ENCODE assay signal across 1 cellular context in the genomic region with DNA sequence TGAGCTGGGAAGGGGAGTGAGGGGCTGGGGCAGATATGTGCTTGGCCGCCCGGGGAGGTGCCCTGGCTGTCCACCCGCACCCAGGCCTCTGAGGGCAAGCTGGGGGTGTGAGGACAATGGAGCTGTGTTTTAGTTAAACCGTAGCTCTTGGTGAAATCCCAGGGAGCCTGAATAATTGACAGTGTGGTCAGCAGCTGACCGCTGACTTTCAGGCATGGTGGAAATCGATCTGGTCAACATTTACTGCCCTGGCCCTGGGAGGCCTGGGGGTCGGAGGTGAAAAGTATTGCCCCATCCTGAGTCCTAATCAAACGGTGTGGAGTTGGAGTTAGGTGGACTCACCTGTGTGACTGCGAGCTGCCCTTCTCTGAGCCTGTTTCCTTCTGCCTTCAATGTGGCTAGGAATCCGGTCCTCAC.
TF ChIP-seq lines count a peak whose summit lies in the region.

No MANE protein-coding gene starts in this region.

TF ChIP-seq in HepG2, 621 proteins besides CTCF, POLR2A, EP300 and RAD21 (continues in another document):
- peak; percentile 93 to 96 for TF ChIP-seq NR2F1 (CRISPR knock-in tag; IDR thresholded peaks at IDR 0.05)
- TF ChIP-seq ZNF350 (CRISPR knock-in tag; IDR thresholded peaks at IDR 0.05; ENCODE audit: borderline replicate concordance, low read depth): peak; percentile 90
- no peak for TF ChIP-seq ZNF615 (CRISPR knock-in tag; IDR thresholded peaks at IDR 0.05; ENCODE audit: borderline replicate concordance)
- no peak for TF ChIP-seq SMARCC2 (IDR thresholded peaks at IDR 0.05)
- no peak for TF ChIP-seq CAMTA2 (CRISPR knock-in tag; IDR thresholded peaks at IDR 0.05; ENCODE audit: borderline replicate concordance)
- TF ChIP-seq ZNF674 (CRISPR knock-in tag; IDR thresholded peaks at IDR 0.05; ENCODE audit: low read depth): no peak
- TF ChIP-seq, protein P1, sequence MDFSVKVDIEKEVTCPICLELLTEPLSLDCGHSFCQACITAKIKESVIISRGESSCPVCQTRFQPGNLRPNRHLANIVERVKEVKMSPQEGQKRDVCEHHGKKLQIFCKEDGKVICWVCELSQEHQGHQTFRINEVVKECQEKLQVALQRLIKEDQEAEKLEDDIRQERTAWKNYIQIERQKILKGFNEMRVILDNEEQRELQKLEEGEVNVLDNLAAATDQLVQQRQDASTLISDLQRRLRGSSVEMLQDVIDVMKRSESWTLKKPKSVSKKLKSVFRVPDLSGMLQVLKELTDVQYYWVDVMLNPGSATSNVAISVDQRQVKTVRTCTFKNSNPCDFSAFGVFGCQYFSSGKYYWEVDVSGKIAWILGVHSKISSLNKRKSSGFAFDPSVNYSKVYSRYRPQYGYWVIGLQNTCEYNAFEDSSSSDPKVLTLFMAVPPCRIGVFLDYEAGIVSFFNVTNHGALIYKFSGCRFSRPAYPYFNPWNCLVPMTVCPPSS (IDR thresholded peaks at IDR 0.05): no peak
- TF ChIP-seq THAP11 (CRISPR knock-in tag; IDR thresholded peaks at IDR 0.05): peak; percentile 66
- TF ChIP-seq TAF1 (CRISPR knock-in tag; IDR thresholded peaks at IDR 0.05): no peak
- TF ChIP-seq ZNF180 (CRISPR knock-in tag; IDR thresholded peaks at IDR 0.05; ENCODE audit: borderline replicate concordance, low read depth): no peak
- TF ChIP-seq RBM22 (optimal IDR thresholded peaks at IDR 0.05; ENCODE audit: low read length): no peak
- TF ChIP-seq BORCS8-MEF2B (CRISPR knock-in tag; IDR thresholded peaks at IDR 0.05): peak; percentile 65; the same call in 1 of the 2 replicates
- TF ChIP-seq ATF7 (IDR thresholded peaks at IDR 0.05): no peak
- TF ChIP-seq ATF7 (CRISPR knock-in tag; IDR thresholded peaks at IDR 0.05): peak; percentile 61; the same call in 1 of the 2 replicates
- no peak for TF ChIP-seq ZNF20 (CRISPR knock-in tag; IDR thresholded peaks at IDR 0.05)
- no peak for TF ChIP-seq FOXK2 (IDR thresholded peaks at IDR 0.05)
- no peak for TF ChIP-seq SCMH1 (CRISPR knock-in tag; IDR thresholded peaks at IDR 0.05; ENCODE audit: borderline replicate concordance)
- no peak for TF ChIP-seq SP2 (CRISPR knock-in tag; IDR thresholded peaks at IDR 0.05)
- 0 out of 2 replicates have a peak, but pooled peaks have one; percentile 45 for TF ChIP-seq MXD4 (CRISPR knock-in tag; IDR thresholded peaks at IDR 0.05)
- TF ChIP-seq, protein P2, sequence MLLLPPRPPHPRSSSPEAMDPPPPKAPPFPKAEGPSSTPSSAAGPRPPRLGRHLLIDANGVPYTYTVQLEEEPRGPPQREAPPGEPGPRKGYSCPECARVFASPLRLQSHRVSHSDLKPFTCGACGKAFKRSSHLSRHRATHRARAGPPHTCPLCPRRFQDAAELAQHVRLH (CRISPR knock-in tag; IDR thresholded peaks at IDR 0.05; ENCODE audit: borderline replicate concordance, low read depth): peak; percentile 56; the same call in 1 of the 2 replicates
- TF ChIP-seq, protein P3, sequence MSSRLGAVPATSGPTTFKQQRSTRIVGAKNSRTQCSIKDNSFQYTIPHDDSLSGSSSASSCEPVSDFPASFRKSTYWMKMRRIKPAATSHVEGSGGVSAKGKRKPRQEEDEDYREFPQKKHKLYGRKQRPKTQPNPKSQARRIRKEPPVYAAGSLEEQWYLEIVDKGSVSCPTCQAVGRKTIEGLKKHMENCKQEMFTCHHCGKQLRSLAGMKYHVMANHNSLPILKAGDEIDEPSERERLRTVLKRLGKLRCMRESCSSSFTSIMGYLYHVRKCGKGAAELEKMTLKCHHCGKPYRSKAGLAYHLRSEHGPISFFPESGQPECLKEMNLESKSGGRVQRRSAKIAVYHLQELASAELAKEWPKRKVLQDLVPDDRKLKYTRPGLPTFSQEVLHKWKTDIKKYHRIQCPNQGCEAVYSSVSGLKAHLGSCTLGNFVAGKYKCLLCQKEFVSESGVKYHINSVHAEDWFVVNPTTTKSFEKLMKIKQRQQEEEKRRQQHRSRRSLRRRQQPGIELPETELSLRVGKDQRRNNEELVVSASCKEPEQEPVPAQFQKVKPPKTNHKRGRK (CRISPR knock-in tag; IDR thresholded peaks at IDR 0.05): no peak
- no peak for TF ChIP-seq AHR (CRISPR knock-in tag; IDR thresholded peaks at IDR 0.05)
- TF ChIP-seq ZNF251 (CRISPR knock-in tag; IDR thresholded peaks at IDR 0.05): no peak
- TF ChIP-seq ARNTL (CRISPR knock-in tag; IDR thresholded peaks at IDR 0.05): peak; percentile 76; the same call in 1 of the 2 replicates
- TF ChIP-seq ZNF253 (CRISPR knock-in tag; IDR thresholded peaks at IDR 0.05; ENCODE audit: borderline replicate concordance): no peak
- no peak for TF ChIP-seq ZNF101 (CRISPR knock-in tag; IDR thresholded peaks at IDR 0.05; ENCODE audit: borderline replicate concordance, low read depth)
- no peak for TF ChIP-seq ZNF546 (CRISPR knock-in tag; conservative IDR thresholded peaks at IDR 0.05)
- TF ChIP-seq HMGA1 (CRISPR knock-in tag; conservative IDR thresholded peaks at IDR 0.05): no peak
- TF ChIP-seq, protein P4, sequence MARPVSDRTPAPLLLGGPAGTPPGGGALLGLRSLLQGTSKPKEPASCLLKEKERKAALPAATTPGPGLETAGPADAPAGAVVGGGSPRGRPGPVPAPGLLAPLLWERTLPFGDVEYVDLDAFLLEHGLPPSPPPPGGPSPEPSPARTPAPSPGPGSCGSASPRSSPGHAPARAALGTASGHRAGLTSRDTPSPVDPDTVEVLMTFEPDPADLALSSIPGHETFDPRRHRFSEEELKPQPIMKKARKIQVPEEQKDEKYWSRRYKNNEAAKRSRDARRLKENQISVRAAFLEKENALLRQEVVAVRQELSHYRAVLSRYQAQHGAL (CRISPR knock-in tag; IDR thresholded peaks at IDR 0.05; ENCODE audit: not compliant biosample characterization): no peak
- no peak for TF ChIP-seq NFYB (CRISPR knock-in tag; IDR thresholded peaks at IDR 0.05)
- TF ChIP-seq, protein P5, sequence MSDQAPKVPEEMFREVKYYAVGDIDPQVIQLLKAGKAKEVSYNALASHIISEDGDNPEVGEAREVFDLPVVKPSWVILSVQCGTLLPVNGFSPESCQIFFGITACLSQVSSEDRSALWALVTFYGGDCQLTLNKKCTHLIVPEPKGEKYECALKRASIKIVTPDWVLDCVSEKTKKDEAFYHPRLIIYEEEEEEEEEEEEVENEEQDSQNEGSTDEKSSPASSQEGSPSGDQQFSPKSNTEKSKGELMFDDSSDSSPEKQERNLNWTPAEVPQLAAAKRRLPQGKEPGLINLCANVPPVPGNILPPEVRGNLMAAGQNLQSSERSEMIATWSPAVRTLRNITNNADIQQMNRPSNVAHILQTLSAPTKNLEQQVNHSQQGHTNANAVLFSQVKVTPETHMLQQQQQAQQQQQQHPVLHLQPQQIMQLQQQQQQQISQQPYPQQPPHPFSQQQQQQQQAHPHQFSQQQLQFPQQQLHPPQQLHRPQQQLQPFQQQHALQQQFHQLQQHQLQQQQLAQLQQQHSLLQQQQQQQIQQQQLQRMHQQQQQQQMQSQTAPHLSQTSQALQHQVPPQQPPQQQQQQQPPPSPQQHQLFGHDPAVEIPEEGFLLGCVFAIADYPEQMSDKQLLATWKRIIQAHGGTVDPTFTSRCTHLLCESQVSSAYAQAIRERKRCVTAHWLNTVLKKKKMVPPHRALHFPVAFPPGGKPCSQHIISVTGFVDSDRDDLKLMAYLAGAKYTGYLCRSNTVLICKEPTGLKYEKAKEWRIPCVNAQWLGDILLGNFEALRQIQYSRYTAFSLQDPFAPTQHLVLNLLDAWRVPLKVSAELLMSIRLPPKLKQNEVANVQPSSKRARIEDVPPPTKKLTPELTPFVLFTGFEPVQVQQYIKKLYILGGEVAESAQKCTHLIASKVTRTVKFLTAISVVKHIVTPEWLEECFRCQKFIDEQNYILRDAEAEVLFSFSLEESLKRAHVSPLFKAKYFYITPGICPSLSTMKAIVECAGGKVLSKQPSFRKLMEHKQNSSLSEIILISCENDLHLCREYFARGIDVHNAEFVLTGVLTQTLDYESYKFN (CRISPR knock-in tag; conservative IDR thresholded peaks at IDR 0.05): peak; percentile 92
- no peak for TF ChIP-seq ZBTB21 (CRISPR knock-in tag; IDR thresholded peaks at IDR 0.05)
- no peak for TF ChIP-seq KLF15 (CRISPR knock-in tag; IDR thresholded peaks at IDR 0.05; ENCODE audit: borderline replicate concordance)
- TF ChIP-seq ZNF296 (CRISPR knock-in tag; conservative IDR thresholded peaks at IDR 0.05): peak; percentile 100
- TF ChIP-seq, protein P6, sequence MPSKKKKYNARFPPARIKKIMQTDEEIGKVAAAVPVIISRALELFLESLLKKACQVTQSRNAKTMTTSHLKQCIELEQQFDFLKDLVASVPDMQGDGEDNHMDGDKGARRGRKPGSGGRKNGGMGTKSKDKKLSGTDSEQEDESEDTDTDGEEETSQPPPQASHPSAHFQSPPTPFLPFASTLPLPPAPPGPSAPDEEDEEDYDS (CRISPR knock-in tag; IDR thresholded peaks at IDR 0.05): peak; percentile 15; the same call in 1 of the 2 replicates
- TF ChIP-seq, protein P7, sequence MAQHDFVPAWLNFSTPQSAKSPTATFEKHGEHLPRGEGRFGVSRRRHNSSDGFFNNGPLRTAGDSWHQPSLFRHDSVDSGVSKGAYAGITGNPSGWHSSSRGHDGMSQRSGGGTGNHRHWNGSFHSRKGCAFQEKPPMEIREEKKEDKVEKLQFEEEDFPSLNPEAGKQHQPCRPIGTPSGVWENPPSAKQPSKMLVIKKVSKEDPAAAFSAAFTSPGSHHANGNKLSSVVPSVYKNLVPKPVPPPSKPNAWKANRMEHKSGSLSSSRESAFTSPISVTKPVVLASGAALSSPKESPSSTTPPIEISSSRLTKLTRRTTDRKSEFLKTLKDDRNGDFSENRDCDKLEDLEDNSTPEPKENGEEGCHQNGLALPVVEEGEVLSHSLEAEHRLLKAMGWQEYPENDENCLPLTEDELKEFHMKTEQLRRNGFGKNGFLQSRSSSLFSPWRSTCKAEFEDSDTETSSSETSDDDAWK (CRISPR knock-in tag; IDR thresholded peaks at IDR 0.05): no peak
- TF ChIP-seq, protein P8, sequence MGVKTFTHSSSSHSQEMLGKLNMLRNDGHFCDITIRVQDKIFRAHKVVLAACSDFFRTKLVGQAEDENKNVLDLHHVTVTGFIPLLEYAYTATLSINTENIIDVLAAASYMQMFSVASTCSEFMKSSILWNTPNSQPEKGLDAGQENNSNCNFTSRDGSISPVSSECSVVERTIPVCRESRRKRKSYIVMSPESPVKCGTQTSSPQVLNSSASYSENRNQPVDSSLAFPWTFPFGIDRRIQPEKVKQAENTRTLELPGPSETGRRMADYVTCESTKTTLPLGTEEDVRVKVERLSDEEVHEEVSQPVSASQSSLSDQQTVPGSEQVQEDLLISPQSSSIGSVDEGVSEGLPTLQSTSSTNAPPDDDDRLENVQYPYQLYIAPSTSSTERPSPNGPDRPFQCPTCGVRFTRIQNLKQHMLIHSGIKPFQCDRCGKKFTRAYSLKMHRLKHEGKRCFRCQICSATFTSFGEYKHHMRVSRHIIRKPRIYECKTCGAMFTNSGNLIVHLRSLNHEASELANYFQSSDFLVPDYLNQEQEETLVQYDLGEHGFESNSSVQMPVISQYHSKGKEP (CRISPR knock-in tag; IDR thresholded peaks at IDR 0.05): no peak
- TF ChIP-seq, protein P9, sequence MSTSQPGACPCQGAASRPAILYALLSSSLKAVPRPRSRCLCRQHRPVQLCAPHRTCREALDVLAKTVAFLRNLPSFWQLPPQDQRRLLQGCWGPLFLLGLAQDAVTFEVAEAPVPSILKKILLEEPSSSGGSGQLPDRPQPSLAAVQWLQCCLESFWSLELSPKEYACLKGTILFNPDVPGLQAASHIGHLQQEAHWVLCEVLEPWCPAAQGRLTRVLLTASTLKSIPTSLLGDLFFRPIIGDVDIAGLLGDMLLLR (CRISPR knock-in tag; IDR thresholded peaks at IDR 0.05): no peak
- TF ChIP-seq, protein P10, sequence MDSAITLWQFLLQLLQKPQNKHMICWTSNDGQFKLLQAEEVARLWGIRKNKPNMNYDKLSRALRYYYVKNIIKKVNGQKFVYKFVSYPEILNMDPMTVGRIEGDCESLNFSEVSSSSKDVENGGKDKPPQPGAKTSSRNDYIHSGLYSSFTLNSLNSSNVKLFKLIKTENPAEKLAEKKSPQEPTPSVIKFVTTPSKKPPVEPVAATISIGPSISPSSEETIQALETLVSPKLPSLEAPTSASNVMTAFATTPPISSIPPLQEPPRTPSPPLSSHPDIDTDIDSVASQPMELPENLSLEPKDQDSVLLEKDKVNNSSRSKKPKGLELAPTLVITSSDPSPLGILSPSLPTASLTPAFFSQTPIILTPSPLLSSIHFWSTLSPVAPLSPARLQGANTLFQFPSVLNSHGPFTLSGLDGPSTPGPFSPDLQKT (CRISPR knock-in tag; IDR thresholded peaks at IDR 0.05; ENCODE audit: borderline replicate concordance): no peak
- TF ChIP-seq ARID2 (CRISPR knock-in tag; IDR thresholded peaks at IDR 0.05; ENCODE audit: borderline replicate concordance): 0 out of 2 replicates have a peak, but pooled peaks have one; percentile 13
- TF ChIP-seq, protein P11, sequence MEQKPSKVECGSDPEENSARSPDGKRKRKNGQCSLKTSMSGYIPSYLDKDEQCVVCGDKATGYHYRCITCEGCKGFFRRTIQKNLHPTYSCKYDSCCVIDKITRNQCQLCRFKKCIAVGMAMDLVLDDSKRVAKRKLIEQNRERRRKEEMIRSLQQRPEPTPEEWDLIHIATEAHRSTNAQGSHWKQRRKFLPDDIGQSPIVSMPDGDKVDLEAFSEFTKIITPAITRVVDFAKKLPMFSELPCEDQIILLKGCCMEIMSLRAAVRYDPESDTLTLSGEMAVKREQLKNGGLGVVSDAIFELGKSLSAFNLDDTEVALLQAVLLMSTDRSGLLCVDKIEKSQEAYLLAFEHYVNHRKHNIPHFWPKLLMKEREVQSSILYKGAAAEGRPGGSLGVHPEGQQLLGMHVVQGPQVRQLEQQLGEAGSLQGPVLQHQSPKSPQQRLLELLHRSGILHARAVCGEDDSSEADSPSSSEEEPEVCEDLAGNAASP (CRISPR knock-in tag; IDR thresholded peaks at IDR 0.05; ENCODE audit: borderline replicate concordance): peak; percentile 70; the same call in 1 of the 2 replicates
- TF ChIP-seq ZSCAN20 (CRISPR knock-in tag; IDR thresholded peaks at IDR 0.05; ENCODE audit: borderline replicate concordance): no peak
- TF ChIP-seq TBP (CRISPR knock-in tag; IDR thresholded peaks at IDR 0.05): no peak
- 0 out of 2 replicates have a peak, but pooled peaks have one; percentile 56 for TF ChIP-seq ZNF614 (CRISPR knock-in tag; IDR thresholded peaks at IDR 0.05; ENCODE audit: borderline replicate concordance)
- TF ChIP-seq ZNF598 (CRISPR knock-in tag; IDR thresholded peaks at IDR 0.05; ENCODE audit: borderline replicate concordance): no peak; the same call in 1 of the 2 replicates
- TF ChIP-seq SAFB2 (CRISPR knock-in tag; IDR thresholded peaks at IDR 0.05; ENCODE audit: borderline replicate concordance, low read depth): no peak
- TF ChIP-seq SALL1 (CRISPR knock-in tag; IDR thresholded peaks at IDR 0.05): peak; percentile 98
- no peak for TF ChIP-seq GPN1 (CRISPR knock-in tag; IDR thresholded peaks at IDR 0.05; ENCODE audit: borderline replicate concordance)
- TF ChIP-seq SATB2 (CRISPR knock-in tag; IDR thresholded peaks at IDR 0.05): no peak
- peak; percentile 49; the same call in 1 of the 2 replicates for TF ChIP-seq YEATS4 (CRISPR knock-in tag; IDR thresholded peaks at IDR 0.05; ENCODE audit: borderline replicate concordance)
- no peak for TF ChIP-seq KDM5A (IDR thresholded peaks at IDR 0.05; ENCODE audit: borderline replicate concordance, low read length)
- TF ChIP-seq PHF21A (CRISPR knock-in tag; IDR thresholded peaks at IDR 0.05): peak; percentile 89
- TF ChIP-seq TEAD2 (CRISPR knock-in tag; IDR thresholded peaks at IDR 0.05): no peak
